11 cellular contexts compared by ENCODE assay signal in genomic region chr9:38057416-38058195, GRCh38. TPM values are rescaled to one million over a fixed set of nuclear protein-coding genes. Genes with fewer than 3 reads are reported as not detected.
DNase-seq lines count a peak whose midpoint lies in the region; ATAC-seq lines count a peak whose summit lies in the region.
"Had no signal": no experiment of that assay in that cellular context is flagged by ENCODE, and none has a peak within 500 bp of the region (broad histone marks: within the 10 kb centered on the region; RNA-seq: fewer than 3 reads in every experiment).

No MANE protein-coding gene starts in this region.

- ATAC-seq in HG02885 (IDR thresholded peaks at IDR 0.05; ENCODE audit: poor library complexity, unreplicated experiment): no peak

- no peak overlapping the region for H3K27ac ChIP-seq in BLaER1
- H3K27ac ChIP-seq: GM23248 had no signal

- peak overlapping the region; percentile 82 for H3K4me2 ChIP-seq in BLaER1

- peaks cover 39% of the 10 kb centered on the region for H3K4me1 ChIP-seq in BLaER1

- no peak overlapping the region for H3K4me3 ChIP-seq in BLaER1
- H3K4me3 ChIP-seq: dorsolateral prefrontal cortex, GM23248 had no signal

- no peaks in the 10 kb centered on the region for H3K27me3 ChIP-seq in BLaER1
- H3K27me3 ChIP-seq: dorsolateral prefrontal cortex had no signal

- H3K9ac ChIP-seq in BLaER1: no peak overlapping the region
- H3K9ac ChIP-seq: GM23248 had no signal

- H3K9me3 ChIP-seq in BLaER1: no peaks in the 10 kb centered on the region

- DNase-seq in NCI-H1105 treated with DMSO at 0.1 percent for 48 hours (lab: John Stamatoyannopoulos, UW): peak; percentile 44
- DNase-seq in dermis blood vessel endothelial cell: peak; percentile 7
- peak; percentile 60 for DNase-seq in myocyte (ENCODE audit: low read depth)
- no peak for DNase-seq in SIG-M5 treated with dmso at 0.1 percent for 504 hours (lab: John Stamatoyannopoulos, UW; ENCODE audit: unreplicated experiment)
- DNase-seq in HPDE6-E6E7 (ENCODE audit: extremely low spot score): no peak
- no peak for DNase-seq in activated CD4-positive, alpha-beta T cell treated with anti-CD3 and anti-CD28 coated beads for 1 hour
- DNase-seq: GM23248, small intestine had no signal

- H4K20me1 ChIP-seq in BLaER1: peaks cover 48% of the 10 kb centered on the region

- H3K36me3 ChIP-seq in BLaER1: no peaks in the 10 kb centered on the region

RNA-seq across cellular contexts. Expression of gene SHB, which starts 11.4 kb away (rescaled TPM):
- total RNA-seq in dermis blood vessel endothelial cell: 32.8 and 33.4 TPM in 2 replicates
- 13.3 and 20.7 TPM in 2 replicates for total RNA-seq in myocyte
- polyA plus RNA-seq in myocyte (2012): 31.8 TPM

Comparison
In these comparisons a context has a peak if more than half of its experiments do, and no peak if none do; other contexts are left out.
1. DNase-seq: peak in NCI-H1105 treated with DMSO at 0.1 percent for 48 hours (single experiment), dermis blood vessel endothelial cell (single experiment) and myocyte (single experiment); none in SIG-M5 treated with dmso at 0.1 percent for 504 hours (single experiment), HPDE6-E6E7 (single experiment) and activated CD4-positive, alpha-beta T cell treated with anti-CD3 and anti-CD28 coated beads for 1 hour (single experiment).